In the genomic region with DNA sequence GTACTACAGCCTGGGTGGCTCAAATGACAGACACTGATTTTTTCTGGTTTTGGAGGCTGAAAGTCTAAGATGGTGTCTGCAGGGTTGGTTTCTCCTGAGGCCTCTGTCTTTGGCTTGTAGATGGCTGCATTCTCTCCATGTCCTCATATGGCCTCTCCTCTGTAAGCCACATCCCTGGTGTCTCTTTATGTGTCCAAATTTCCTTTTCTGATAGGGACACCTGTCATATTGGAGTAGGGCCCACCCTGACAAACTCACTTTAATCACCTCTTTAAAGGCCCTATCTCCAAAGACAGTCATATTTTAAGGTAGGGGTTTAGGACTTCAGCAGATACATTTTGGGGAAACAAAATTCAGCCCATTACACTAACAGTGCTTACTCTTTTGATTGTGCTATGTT, we compare ENCODE assay signal across 26 cellular contexts. TPM values are rescaled to one million over a fixed set of nuclear protein-coding genes. Genes with fewer than 3 reads are reported as not detected.
DNase-seq lines count a peak whose midpoint lies in the region; FAIRE-seq and TF ChIP-seq lines count a peak whose summit lies in the region.
"Had no signal": no experiment of that assay in that cellular context is flagged by ENCODE, and none has a peak within 500 bp of the region (broad histone marks: within the 10 kb centered on the region; RNA-seq: fewer than 3 reads in every experiment).

No MANE protein-coding gene starts in this region.

- TF ChIP-seq POLR2A in thyroid gland (IDR thresholded peaks at IDR 0.05) (no peak), GM12891 (IDR thresholded peaks at IDR 0.05; ENCODE audit: low read depth, low read length) (no peak)

- no peaks in the 10 kb centered on the region for H3K9me3 ChIP-seq in neural cell (ENCODE audit: low read length)
- no peaks in the 10 kb centered on the region for H3K9me3 ChIP-seq in thyroid gland
- H3K9me3 ChIP-seq: BE2C, BLaER1 had no signal

- H4K20me1 ChIP-seq in neural cell (ENCODE audit: insufficient read depth): no peaks in the 10 kb centered on the region
- H4K20me1 ChIP-seq: BLaER1 had no signal

- H3K4me3 ChIP-seq in neural cell (ENCODE audit: low read length) (no peak overlapping the region), thyroid gland (replicated peaks in 1 of 3) (no peak overlapping the region)
- H3K4me3 ChIP-seq: BLaER1 had no signal

- no peak overlapping the region for H3K4me2 ChIP-seq in neural cell (ENCODE audit: low read length)
- H3K4me2 ChIP-seq: BLaER1 had no signal

- H3K4me1 ChIP-seq in thyroid gland: no peaks in the 10 kb centered on the region
- H3K4me1 ChIP-seq: BE2C, BLaER1 had no signal

- no peak for TF ChIP-seq RAD21 in neural cell (conservative IDR thresholded peaks at IDR 0.05)

- H3K27me3 ChIP-seq in neural cell (ENCODE audit: insufficient read depth, low read depth, low read length): no peaks in the 10 kb centered on the region
- no peaks in the 10 kb centered on the region for H3K27me3 ChIP-seq in thyroid gland
- H3K27me3 ChIP-seq: BLaER1 had no signal

- no peaks in the 10 kb centered on the region for H3K79me2 ChIP-seq in neural cell (replicated peaks; ENCODE audit: insufficient read depth, low read length)

- DNase-seq in G401 (ENCODE audit: low spot score): peak; percentile 78
- peak; percentile 74 for DNase-seq in cerebellar cortex (ENCODE audit: low spot score)
- DNase-seq in NOMO-1 treated with dmso at 0.1 percent for 144 hours (lab: John Stamatoyannopoulos, UW; ENCODE audit: unreplicated experiment): no peak
- DNase-seq in thyroid gland: no peak
- DNase-seq in GM12891 (ENCODE audit: insufficient read length, low spot score): no peak
- DNase-seq: 8988T; ACHN; BE2C; CD4-positive, alpha-beta memory T cell; CD4-positive, CD25-positive, alpha-beta regulatory T cell; CD8-positive, alpha-beta memory T cell; COR-L47; DMS 273 treated with DMSO at 0.1 percent for 48 hours; DMS153; DMS53; DMS79; DND-41; EL; GF-D8 had no signal

- intact Hi-C loops in thyroid gland (cut with DNase I): no loop called here

- H3K27ac ChIP-seq in neural cell (ENCODE audit: low read length) (peak overlapping the region; percentile 71), thyroid gland (no peak overlapping the region)
- H3K27ac ChIP-seq: BLaER1 had no signal

- no peak overlapping the region for H2AFZ ChIP-seq in neural cell (ENCODE audit: low read depth, low read length)

- H3K36me3 ChIP-seq in neural cell (ENCODE audit: insufficient read depth, low read length) (no peaks in the 10 kb centered on the region), thyroid gland (no peaks in the 10 kb centered on the region)
- H3K36me3 ChIP-seq: BE2C, BLaER1 had no signal

- TF ChIP-seq EP300 in neural cell (conservative IDR thresholded peaks at IDR 0.05; ENCODE audit: poor library complexity, severe bottlenecking): no peak

- no peaks in the 10 kb centered on the region for H3K9me2 ChIP-seq in neural cell (ENCODE audit: insufficient read depth, low read length)

- TF ChIP-seq CTCF in neural cell (IDR thresholded peaks at IDR 0.05; ENCODE audit: poor library complexity, severe bottlenecking): no peak
- TF ChIP-seq CTCF in thyroid gland (IDR thresholded peaks at IDR 0.05): no peak

- no peak for FAIRE-seq in GM12891 (lab: Jason Lieb, UNC)
- FAIRE-seq: A204.1, G401.6, GM12892, GM18507 had no signal

- H3K9ac ChIP-seq in neural cell (ENCODE audit: low read length): no peak overlapping the region
- H3K9ac ChIP-seq: BLaER1 had no signal

- H3F3A ChIP-seq in neural cell (ENCODE audit: insufficient read depth, low read length, poor library complexity, severe bottlenecking): no peaks in the 10 kb centered on the region

- in situ Hi-C loops in G401 (cut with HindIII; ENCODE audit: low sequenced_read_pairs): no loop called here

TF ChIP-seq in neural cell, 6 proteins besides CTCF, POLR2A, EP300 and RAD21:
- TF ChIP-seq TAF1 (IDR thresholded peaks at IDR 0.05; ENCODE audit: low read depth) (no peak), POLR2AphosphoS5 (IDR thresholded peaks at IDR 0.05) (no peak), EZH2 (IDR thresholded peaks at IDR 0.05; ENCODE audit: borderline replicate concordance, insufficient read depth, low read length, poor library complexity, severe bottlenecking) (no peak), SMC3 (conservative IDR thresholded peaks at IDR 0.05; ENCODE audit: poor library complexity) (no peak)
- TF ChIP-seq, protein P1, sequence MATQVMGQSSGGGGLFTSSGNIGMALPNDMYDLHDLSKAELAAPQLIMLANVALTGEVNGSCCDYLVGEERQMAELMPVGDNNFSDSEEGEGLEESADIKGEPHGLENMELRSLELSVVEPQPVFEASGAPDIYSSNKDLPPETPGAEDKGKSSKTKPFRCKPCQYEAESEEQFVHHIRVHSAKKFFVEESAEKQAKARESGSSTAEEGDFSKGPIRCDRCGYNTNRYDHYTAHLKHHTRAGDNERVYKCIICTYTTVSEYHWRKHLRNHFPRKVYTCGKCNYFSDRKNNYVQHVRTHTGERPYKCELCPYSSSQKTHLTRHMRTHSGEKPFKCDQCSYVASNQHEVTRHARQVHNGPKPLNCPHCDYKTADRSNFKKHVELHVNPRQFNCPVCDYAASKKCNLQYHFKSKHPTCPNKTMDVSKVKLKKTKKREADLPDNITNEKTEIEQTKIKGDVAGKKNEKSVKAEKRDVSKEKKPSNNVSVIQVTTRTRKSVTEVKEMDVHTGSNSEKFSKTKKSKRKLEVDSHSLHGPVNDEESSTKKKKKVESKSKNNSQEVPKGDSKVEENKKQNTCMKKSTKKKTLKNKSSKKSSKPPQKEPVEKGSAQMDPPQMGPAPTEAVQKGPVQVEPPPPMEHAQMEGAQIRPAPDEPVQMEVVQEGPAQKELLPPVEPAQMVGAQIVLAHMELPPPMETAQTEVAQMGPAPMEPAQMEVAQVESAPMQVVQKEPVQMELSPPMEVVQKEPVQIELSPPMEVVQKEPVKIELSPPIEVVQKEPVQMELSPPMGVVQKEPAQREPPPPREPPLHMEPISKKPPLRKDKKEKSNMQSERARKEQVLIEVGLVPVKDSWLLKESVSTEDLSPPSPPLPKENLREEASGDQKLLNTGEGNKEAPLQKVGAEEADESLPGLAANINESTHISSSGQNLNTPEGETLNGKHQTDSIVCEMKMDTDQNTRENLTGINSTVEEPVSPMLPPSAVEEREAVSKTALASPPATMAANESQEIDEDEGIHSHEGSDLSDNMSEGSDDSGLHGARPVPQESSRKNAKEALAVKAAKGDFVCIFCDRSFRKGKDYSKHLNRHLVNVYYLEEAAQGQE (IDR thresholded peaks at IDR 0.05; ENCODE audit: borderline replicate concordance): no peak

TF ChIP-seq in GM12891, 5 proteins besides CTCF, POLR2A, EP300 and RAD21:
- TF ChIP-seq PAX5 (IDR thresholded peaks at IDR 0.05; ENCODE audit: insufficient read depth, low read length, severe bottlenecking): no peak
- no peak for TF ChIP-seq TAF1 (IDR thresholded peaks at IDR 0.05; ENCODE audit: low read depth, low read length)
- no peak for TF ChIP-seq POLR2AphosphoS5 (IDR thresholded peaks at IDR 0.05; ENCODE audit: low read depth, low read length)
- TF ChIP-seq POU2F2 (IDR thresholded peaks at IDR 0.05; ENCODE audit: low read depth, low read length): no peak

RNA-seq across cellular contexts. Expression of a gene that starts 32.0 kb away (rescaled TPM):
- total RNA-seq in G401 (2014; rRNA removed; shearing (Covaris generic)): 5.7 and 7.7 TPM in 2 replicates
- polyA plus RNA-seq in neural cell: 44.5 and 49.1 TPM in 2 replicates
- 55.5 and 67.1 TPM in 2 replicates for polyA minus RNA-seq in neural cell
- 10 to 100 TPM; 41.0 to 56.1 (median 48.6) TPM for total RNA-seq in thyroid gland
- polyA plus RNA-seq in GM12891 (2012; ENCODE audit: low read depth, missing spikeins): not detected
- total RNA-seq: CD4-positive, alpha-beta memory T cell had no signal
- polyA plus RNA-seq: CD14-positive monocyte; CD4-positive, alpha-beta memory T cell; CD4-positive, CD25-positive, alpha-beta regulatory T cell; CD8-positive, alpha-beta memory T cell had no signal

Comparison
In these comparisons a context has a peak if more than half of its experiments do, and no peak if none do; other contexts are left out.
1. DNase-seq: peak in G401 (single experiment) and cerebellar cortex (single experiment); none in NOMO-1 treated with dmso at 0.1 percent for 144 hours (single experiment), thyroid gland (0 of 2) and GM12891 (single experiment).